ENCODE assay signal across 8 cellular contexts in the genomic region with DNA sequence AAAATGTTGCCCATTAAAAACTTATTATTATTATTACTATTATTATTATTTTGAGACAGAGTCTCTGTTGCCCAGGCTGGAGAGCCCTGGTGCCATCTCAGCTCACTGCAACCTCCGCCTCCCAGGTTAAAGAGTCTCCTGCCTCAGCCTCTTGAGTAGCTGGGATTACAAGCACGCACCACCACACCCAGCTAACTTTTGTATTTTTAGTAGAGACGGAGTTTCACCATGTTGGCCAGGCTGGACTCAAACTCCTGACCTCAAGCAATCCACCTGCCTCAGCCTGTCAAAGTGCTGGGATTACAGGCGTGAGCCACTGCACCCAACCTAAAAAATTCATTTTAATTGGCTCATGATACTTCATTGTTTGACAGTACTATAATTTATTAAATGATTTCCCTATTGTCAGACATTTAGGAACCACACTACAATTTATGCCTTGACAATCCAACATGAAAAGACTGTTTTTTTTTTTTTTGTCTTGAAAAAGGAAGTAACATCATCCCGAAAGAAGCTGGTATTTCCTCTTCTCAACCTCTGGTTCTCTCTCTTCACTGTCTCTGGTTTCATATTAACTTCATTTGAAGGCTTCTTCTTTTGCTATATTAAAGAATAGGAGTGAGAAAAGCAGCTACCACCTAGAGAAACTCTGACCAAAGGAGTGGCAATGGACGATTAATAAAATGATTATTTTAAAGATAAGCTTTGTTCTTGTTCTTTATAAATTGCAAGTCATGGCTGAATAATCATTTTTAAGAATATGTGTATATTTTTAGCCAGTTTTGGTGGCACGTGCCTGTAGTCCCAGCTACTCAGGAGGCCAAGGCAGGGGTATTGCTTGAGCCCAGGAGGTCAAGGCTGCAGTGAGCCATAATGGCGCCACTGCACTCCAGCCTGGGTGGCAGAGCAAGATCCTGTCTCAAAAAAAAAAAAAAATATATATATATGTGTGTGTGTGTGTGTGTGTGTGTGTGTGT. TPM values are rescaled to one million over a fixed set of nuclear protein-coding genes. Genes with fewer than 3 reads are reported as not detected.
A peak's percentile ranks its signal among the peaks of the same experiment; 100 is the strongest.
DNase-seq lines count a peak whose midpoint lies in the region; ATAC-seq and TF ChIP-seq lines count a peak whose summit lies in the region.
"Not testable (repeated sequence)": the region's sequence is repeated elsewhere in the genome, so short reads cannot be mapped to it uniquely, and the experiment has no call there.
"Had no signal": no experiment of that assay in that cellular context is flagged by ENCODE, and none has a peak within 500 bp of the region (broad histone marks: within the 10 kb centered on the region; RNA-seq: fewer than 3 reads in every experiment).

No MANE protein-coding gene starts in this region.

- not testable (repeated sequence) for H3K27me3 ChIP-seq in brain microvascular endothelial cell (replicated peaks)

- H3K36me3 ChIP-seq in brain microvascular endothelial cell (replicated peaks), result not testable (repeated sequence)

- H3K4me3 ChIP-seq in brain microvascular endothelial cell (ENCODE audit: low read depth, low read length), result not testable (repeated sequence)

- DNase-seq in ELR (ENCODE audit: low read depth), result peak; percentile 28
- peak; percentile 41 for DNase-seq in KG1 (lab: John Stamatoyannopoulos, UW)
- DNase-seq in SIG-M5 (lab: John Stamatoyannopoulos, UW), result peak; percentile 35
- not testable (repeated sequence) for DNase-seq in brain microvascular endothelial cell
- peak; percentile 53 to 72 for DNase-seq in lung microvascular endothelial cell (ENCODE audit: low read depth in 2 of 2)

- peak overlapping the region; percentile 75 for H3K27ac ChIP-seq in brain microvascular endothelial cell

- TF ChIP-seq CTCF in brain microvascular endothelial cell (IDR thresholded peaks at IDR 0.05; ENCODE audit: low read depth, low read length, missing control alignments), result not testable (repeated sequence)

- in situ Hi-C loops in brain microvascular endothelial cell (cut with HindIII; ENCODE audit: low pct_ligation_motif_present, low sequenced_read_pairs), result not testable (repeated sequence)

- ATAC-seq in GM19025 (IDR thresholded peaks at IDR 0.05; ENCODE audit: low read depth, unreplicated experiment), result peak; percentile 51
- peak; percentile 82 for ATAC-seq in HG02759 (IDR thresholded peaks at IDR 0.05; ENCODE audit: unreplicated experiment)

RNA-seq across cellular contexts. Expression of a gene that starts 44.0 kb away (rescaled TPM):
- total RNA-seq in lung microvascular endothelial cell, result 29.9 and 74.8 TPM in 2 replicates
- total RNA-seq: CD4-positive, alpha-beta T cell had no signal
